ENCODE assay signal across 14 cellular contexts in genomic region chr2:199303814-199304213, GRCh38.
A peak's percentile ranks its signal among the peaks of the same experiment; 100 is the strongest.
DNase-seq lines count a peak whose midpoint lies in the region; ATAC-seq, FAIRE-seq and TF ChIP-seq lines count a peak whose summit lies in the region.
"Had no signal": no experiment of that assay in that cellular context is flagged by ENCODE, and none has a peak within 500 bp of the region (broad histone marks: within the 10 kb centered on the region; RNA-seq: fewer than 3 reads in every experiment).

No MANE protein-coding gene starts in this region.

- H3K27me3 ChIP-seq in tibial nerve = no peaks in the 10 kb centered on the region
- no peaks in the 10 kb centered on the region for H3K27me3 ChIP-seq in pancreas
- H3K27me3 ChIP-seq: left lung had no signal

- peak overlapping the region in 1 of 4 donors; percentile 49 for H3K27ac ChIP-seq in tibial nerve
- H3K27ac ChIP-seq in pancreas = no peak overlapping the region
- H3K27ac ChIP-seq: left lung, parathyroid adenoma had no signal

- H3K4me1 ChIP-seq in tibial nerve (no peaks in the 10 kb centered on the region), pancreas (no peaks in the 10 kb centered on the region)
- H3K4me1 ChIP-seq: parathyroid adenoma had no signal

- no peak overlapping the region for H3K4me3 Mint-ChIP-seq in effector memory CD8-positive, alpha-beta T cell
- H3K4me3 Mint-ChIP-seq: type B pancreatic cell had no signal

- peaks cover 0 to 6% (median 0%) of the 10 kb centered on the region in 3 donors for H3K36me3 ChIP-seq in tibial nerve
- H3K36me3 ChIP-seq in pancreas = no peaks in the 10 kb centered on the region
- H3K36me3 ChIP-seq: left lung had no signal

- no peak for FAIRE-seq in pancreas (lab: Jason Lieb, UNC)
- FAIRE-seq: frontal cortex had no signal

- H3K9me3 Mint-ChIP-seq in effector memory CD8-positive, alpha-beta T cell = no peaks in the 10 kb centered on the region
- H3K9me3 Mint-ChIP-seq: brain, type B pancreatic cell had no signal

- H3K36me3 Mint-ChIP-seq in effector memory CD8-positive, alpha-beta T cell (ENCODE audit: insufficient read depth) = no peaks in the 10 kb centered on the region
- H3K36me3 Mint-ChIP-seq: brain, type B pancreatic cell had no signal

- H3K27me3 Mint-ChIP-seq in effector memory CD8-positive, alpha-beta T cell = no peaks in the 10 kb centered on the region
- H3K27me3 Mint-ChIP-seq: type B pancreatic cell had no signal

- no peak for TF ChIP-seq EP300 in tibial nerve (IDR thresholded peaks at IDR 0.05)

- no peak for TF ChIP-seq POLR2A in tibial nerve (IDR thresholded peaks at IDR 0.05)

- ATAC-seq in pancreas = no peak
- no peak for ATAC-seq in GM19395 (IDR thresholded peaks at IDR 0.05; ENCODE audit: unreplicated experiment)
- no peak for ATAC-seq in effector memory CD8-positive, alpha-beta T cell (replicated peaks)
- ATAC-seq: left lung had no signal

- H3K4me1 Mint-ChIP-seq in effector memory CD8-positive, alpha-beta T cell (ENCODE audit: low read depth in 2 of 2) = no peaks in the 10 kb centered on the region

- WGBS in tibial nerve, 2 donors = 59 to 61% methylated on average over 6 of the region's 6 CpGs
- WGBS in pancreas, 2 donors = 89% methylated on average over 6 of the region's 6 CpGs

- no peaks in the 10 kb centered on the region for H3K9me3 ChIP-seq in tibial nerve
- H3K9me3 ChIP-seq in pancreas = no peaks in the 10 kb centered on the region
- H3K9me3 ChIP-seq: left lung had no signal

- intact Hi-C loops in pancreas (cut with DNase I) = no loop called here

- H3K4me3 ChIP-seq in fibroblast of mammary gland (ENCODE audit: control insufficient read depth, low read depth, low read length) = no peak overlapping the region
- no peak overlapping the region for H3K4me3 ChIP-seq in tibial nerve
- no peak overlapping the region for H3K4me3 ChIP-seq in pancreas
- H3K4me3 ChIP-seq: left lung had no signal

- no peak overlapping the region for H3K27ac Mint-ChIP-seq in effector memory CD8-positive, alpha-beta T cell
- H3K27ac Mint-ChIP-seq: type B pancreatic cell had no signal

- DNase-seq in GM04504 (ENCODE audit: low read depth) = peak; percentile 98
- peak; percentile 13 to 20 for DNase-seq in SW 1271 (lab: John Stamatoyannopoulos, UW)
- DNase-seq in fibroblast of mammary gland (ENCODE audit: low read depth) = peak; percentile 98
- peak; percentile 88 for DNase-seq in pulmonary artery endothelial cell (ENCODE audit: low read depth, low spot score)
- DNase-seq in tibial nerve (ENCODE audit: low spot score in 2 of 2) = no peak
- DNase-seq in pancreas = no peak
- no peak for DNase-seq in effector memory CD8-positive, alpha-beta T cell
- DNase-seq: COR-L47, left lung had no signal

- TF ChIP-seq CTCF in fibroblast of mammary gland (conservative IDR thresholded peaks at IDR 0.05; ENCODE audit: control insufficient read depth, insufficient read depth, low read depth, low read length) (no peak), tibial nerve (IDR thresholded peaks at IDR 0.05) (no peak), pancreas (IDR thresholded peaks at IDR 0.05) (no peak)

Comparison
In these comparisons a context has a peak if more than half of its experiments do, and no peak if none do; other contexts are left out.
1. DNase-seq: peak in GM04504 (single experiment), SW 1271 (2 of 2), fibroblast of mammary gland (single experiment) and pulmonary artery endothelial cell (single experiment); none in tibial nerve (0 of 2), pancreas (0 of 6) and effector memory CD8-positive, alpha-beta T cell (0 of 3).